ENCODE assay signal across 11 cellular contexts in genomic region chr15:64741708-64742107, GRCh38. TPM values are rescaled to one million over a fixed set of nuclear protein-coding genes. Genes with fewer than 3 reads are reported as not detected.
A peak's percentile ranks its signal among the peaks of the same experiment; 100 is the strongest.
DNase-seq lines count a peak whose midpoint lies in the region; ATAC-seq and TF ChIP-seq lines count a peak whose summit lies in the region.
"Not testable (repeated sequence)": the region's sequence is repeated elsewhere in the genome, so short reads cannot be mapped to it uniquely, and the experiment has no call there.
"Had no signal": no experiment of that assay in that cellular context is flagged by ENCODE, and none has a peak within 500 bp of the region (broad histone marks: within the 10 kb centered on the region; RNA-seq: fewer than 3 reads in every experiment).

No MANE protein-coding gene starts in this region.

- not testable (repeated sequence) for TF ChIP-seq CTCF in GM23338 (conservative IDR thresholded peaks at IDR 0.05; ENCODE audit: low read depth in 2 of 2); gastroesophageal sphincter (IDR thresholded peaks at IDR 0.05); right atrium auricular region (IDR thresholded peaks at IDR 0.05); tibial artery (IDR thresholded peaks at IDR 0.05)

- H3K4me2 ChIP-seq in GM23338: not testable (repeated sequence)

- peaks cover 23% of the 10 kb centered on the region for H3K27me3 Mint-ChIP-seq in GM23338 (ENCODE audit: insufficient read depth, low read depth, poor library complexity)

- peaks cover 24% of the 10 kb centered on the region for H4K20me1 ChIP-seq in GM23338 (replicated peaks; ENCODE audit: insufficient read depth)

- intact Hi-C loops in tibial artery (cut with DNase I; ENCODE audit: low total_unique reads): loop anchor here (2.0 to 5.0 kb wide), 2 partner anchors 33 to 156 kb away; partner anchors contain the start of gene RBPMS2

- peaks cover 25% of the 10 kb centered on the region for H3F3A ChIP-seq in GM23338 (replicated peaks; ENCODE audit: low read depth)

- WGBS in esophagus, 2 donors: 92 to 94% methylated on average over 11 to 16 of the region's 16 CpGs
- WGBS in gastroesophageal sphincter (ENCODE audit: low coverage in 1 of 2), 2 donors: 57 to 85% methylated on average over 3 to 8 of the region's 16 CpGs

- H3K4me3 Mint-ChIP-seq in GM23338: not testable (repeated sequence)

- H3K9me3 Mint-ChIP-seq in GM23338: not testable (repeated sequence)

- not testable (repeated sequence) for TF ChIP-seq EP300 in gastroesophageal sphincter (IDR thresholded peaks at IDR 0.05)

- H3K36me3 ChIP-seq in GM23338 (ENCODE audit: insufficient read depth) (peaks cover 22% of the 10 kb centered on the region), right atrium auricular region (peaks cover 33% of the 10 kb centered on the region), stomach smooth muscle (ENCODE audit: control insufficient read depth in 2 of 2, insufficient read depth in 2 of 2, low read length in 2 of 2) (peaks cover 0 to 14% of the 10 kb centered on the region in 2 donors), tibial artery (peaks cover 0 to 11% (median 8%) of the 10 kb centered on the region in 3 donors)
- H3K36me3 ChIP-seq in esophagus (ENCODE audit: control insufficient read depth in 2 of 2, insufficient read depth in 2 of 2, low read length in 1 of 2); gastroesophageal sphincter; rectal smooth muscle tissue (ENCODE audit: control insufficient read depth, insufficient read depth, low read length): not testable (repeated sequence)

- not testable (repeated sequence) for H3K9ac ChIP-seq in rectal smooth muscle tissue (ENCODE audit: low read length); stomach smooth muscle (ENCODE audit: low read length in 2 of 2)

- not testable (repeated sequence) for H2AFZ ChIP-seq in GM23338

- H3K27ac Mint-ChIP-seq in GM23338: not testable (repeated sequence)

- not testable (repeated sequence) for H3K27me3 ChIP-seq in GM23338 (ENCODE audit: insufficient read depth); esophagus (ENCODE audit: control insufficient read depth in 1 of 2, insufficient read depth in 2 of 2, low read length in 2 of 2); gastroesophageal sphincter; right atrium auricular region; rectal smooth muscle tissue (ENCODE audit: control insufficient read depth, insufficient read depth, low read length); stomach smooth muscle (ENCODE audit: control insufficient read depth in 1 of 2, insufficient read depth in 2 of 2, low read length in 2 of 2); tibial artery

- not testable (repeated sequence) for TF ChIP-seq POLR2A in gastroesophageal sphincter (IDR thresholded peaks at IDR 0.05)

- H3K79me2 ChIP-seq in GM23338 (replicated peaks; ENCODE audit: insufficient read depth): peaks cover 55% of the 10 kb centered on the region

- H3K9me2 ChIP-seq in GM23338 (ENCODE audit: insufficient read depth): not testable (repeated sequence)

- peaks cover 79% of the 10 kb centered on the region for H3K36me3 Mint-ChIP-seq in GM23338 (ENCODE audit: low read depth)

- DNase-seq in GM23338 (ENCODE audit: low spot score); right atrium auricular region (ENCODE audit: low spot score); tibial artery: not testable (repeated sequence)

- not testable (repeated sequence) for H3K4me1 ChIP-seq in GM23338 (ENCODE audit: insufficient read depth); esophagus (ENCODE audit: control insufficient read depth in 2 of 2, insufficient read depth in 2 of 2, low read length in 1 of 2)
- H3K4me1 ChIP-seq in gastroesophageal sphincter (peaks cover 0 to 93% (median 44%) of the 10 kb centered on the region in 3 donors), right atrium auricular region (peaks cover 0 to 59% of the 10 kb centered on the region in 2 donors), rectal smooth muscle tissue (ENCODE audit: control insufficient read depth, insufficient read depth, low read length) (peaks cover 56% of the 10 kb centered on the region), stomach smooth muscle (ENCODE audit: control insufficient read depth, insufficient read depth, low read length) (peaks cover 72% of the 10 kb centered on the region), tibial artery (peaks cover 0 to 55% (median 4%) of the 10 kb centered on the region in 4 donors)

- peaks cover 16% of the 10 kb centered on the region for H3K4me1 Mint-ChIP-seq in GM23338

- H3K4me3 ChIP-seq in GM23338; esophagus (ENCODE audit: low read depth in 1 of 2, low read length in 2 of 2); gastroesophageal sphincter; right atrium auricular region; rectal smooth muscle tissue (ENCODE audit: low read length); stomach smooth muscle (ENCODE audit: low read length in 2 of 2); tibial artery: not testable (repeated sequence)

- H3K9me3 ChIP-seq in esophagus (ENCODE audit: control insufficient read depth in 2 of 2, insufficient read depth in 1 of 2, low read depth in 1 of 2, low read length in 1 of 2); gastroesophageal sphincter; right atrium auricular region; stomach smooth muscle (ENCODE audit: control insufficient read depth in 2 of 2, low read length in 2 of 2); tibial artery: not testable (repeated sequence)

- peak overlapping the region; percentile 74; the same call in 1 of the 2 replicates for H3K27ac ChIP-seq in GM23338 (ENCODE audit: low read depth)
- H3K27ac ChIP-seq in esophagus (ENCODE audit: low read depth in 2 of 2, low read length in 1 of 2): peak overlapping the region; percentile 26 to 28
- H3K27ac ChIP-seq in gastroesophageal sphincter: peak overlapping the region; percentile 81 to 94 (median 87)
- peak overlapping the region; percentile 76 to 82 for H3K27ac ChIP-seq in right atrium auricular region
- peak overlapping the region; percentile 97 for H3K27ac ChIP-seq in rectal smooth muscle tissue (ENCODE audit: low read depth, low read length)
- H3K27ac ChIP-seq in stomach smooth muscle (ENCODE audit: low read length): peak overlapping the region; percentile 98
- peak overlapping the region; percentile 62 to 78 for H3K27ac ChIP-seq in tibial artery

- not testable (repeated sequence) for ATAC-seq in GM23338, gastroesophageal sphincter

RNA-seq across cellular contexts. Expression of gene RBPMS2, which starts 33.7 kb away (rescaled TPM):
- total RNA-seq in GM23338 (2014; rRNA removed; shearing (Covaris generic)): 36.9 and 53.3 TPM in 2 replicates
- 171 and 179 TPM in 2 replicates for polyA plus RNA-seq in GM23338 (2016; fragmentation: Nextera tagmentation; extraction: Ambion mirVana)
- 1 to 10 TPM; 5.2 to 7.9 TPM for polyA plus RNA-seq in esophagus
- 10 to 100 TPM; 14.6 to 47.8 (median 33.9) TPM for total RNA-seq in gastroesophageal sphincter
- total RNA-seq in right atrium auricular region: 10 to 100 TPM; 84.2 to 85.0 TPM
- total RNA-seq: CD4-positive, alpha-beta T cell; CD8-positive, alpha-beta memory T cell; GM23248 had no signal
- polyA plus RNA-seq: CD14-positive monocyte; CD8-positive, alpha-beta memory T cell had no signal

Comparison
In these comparisons a context has a peak if more than half of its experiments do, and no peak if none do; other contexts are left out.
1. H3K27ac ChIP-seq: peak in every context shown above with its lines; median percentile 98 in stomach smooth muscle; 97 in rectal smooth muscle tissue; 87 in gastroesophageal sphincter; 79 in right atrium auricular region; 74 in GM23338; 70 in tibial artery; 27 in esophagus.